In genomic region chr13:30338952-30339351, GRCh38 we compare ENCODE assay signal across 23 cellular contexts.
"Had no signal": no experiment of that assay in that cellular context is flagged by ENCODE, and none has a peak within 500 bp of the region (broad histone marks: within the 10 kb centered on the region; RNA-seq: fewer than 3 reads in every experiment).

No MANE protein-coding gene starts in this region.

- H2AFZ ChIP-seq: parathyroid adenoma had no signal

- H3K27me3 Mint-ChIP-seq: activated T-cell treated with anti-CD3 and anti-CD28 coated beads, Interleukin-2, amount 50 U/mL, for 24 hours; activated T-helper 17 cell treated with anti-CD3 and anti-CD28 coated beads, Interleukin-2, amount 50 U/mL, for 72 hours; natural killer cell treated with Interleukin-12 subunit alpha and Interleukin-12 subunit beta and Interleukin-15 and Interleukin-18, amount 100 ng/mL, for 72 hours; stimulated activated naive B cell treated with anti-CD40 and anti-IgM and Interleukin-4, amounts not matched to agents 10 μg/mL and 1 μg/mL and 100 μg/mL, for 72 hours had no signal

- H3K4me3 Mint-ChIP-seq: activated T-cell treated with anti-CD3 and anti-CD28 coated beads, Interleukin-2, amount 50 U/mL, for 24 hours; activated T-helper 17 cell treated with anti-CD3 and anti-CD28 coated beads, Interleukin-2, amount 50 U/mL, for 72 hours; natural killer cell treated with Interleukin-12 subunit alpha and Interleukin-12 subunit beta and Interleukin-15 and Interleukin-18, amount 100 ng/mL, for 72 hours; stimulated activated naive B cell treated with anti-CD40 and anti-IgM and Interleukin-4, amounts not matched to agents 10 μg/mL and 1 μg/mL and 100 μg/mL, for 72 hours; T-helper 1 cell treated with Interleukin-12 subunit alpha and Interleukin-12 subunit beta and Interleukin-4 antibody, amounts not matched to agents 30 μg/mL and 1 μg/mL, for 36 hours; WTC11 had no signal

- H3K9me3 ChIP-seq: gastrocnemius medialis, left lung, neutrophil had no signal

- H3K27ac Mint-ChIP-seq: activated naive CD4-positive, alpha-beta T cell treated with anti-CD3 and anti-CD28 coated beads, Interleukin-2, amount 50 U/mL, for 72 hours; activated T-cell treated with anti-CD3 and anti-CD28 coated beads, Interleukin-2, amount 50 U/mL, for 24 hours; activated T-helper 17 cell treated with anti-CD3 and anti-CD28 coated beads, Interleukin-2, amount 50 U/mL, for 72 hours; natural killer cell treated with Interleukin-12 subunit alpha and Interleukin-12 subunit beta and Interleukin-15 and Interleukin-18, amount 100 ng/mL, for 72 hours; stimulated activated naive B cell treated with anti-CD40 and anti-IgM and Interleukin-4, amounts not matched to agents 10 μg/mL and 1 μg/mL and 100 μg/mL, for 72 hours; T-helper 1 cell treated with Interleukin-12 subunit alpha and Interleukin-12 subunit beta and Interleukin-4 antibody, amounts not matched to agents 30 μg/mL and 1 μg/mL, for 36 hours; WTC11 had no signal

- H3K27me3 ChIP-seq: gastrocnemius medialis, left lung, neutrophil had no signal

- H3K4me1 ChIP-seq: parathyroid adenoma had no signal

- H3K9ac ChIP-seq: parathyroid adenoma had no signal

- FAIRE-seq: kidney had no signal

- H3K27ac ChIP-seq: left lung, neutrophil, parathyroid adenoma had no signal

- H3K79me2 ChIP-seq: parathyroid adenoma had no signal

- H3K4me3 ChIP-seq: gastrocnemius medialis, left lung, smooth muscle cell had no signal

- ATAC-seq: activated naive CD4-positive, alpha-beta T cell treated with anti-CD3 and anti-CD28 coated beads, Interleukin-2, amount 50 U/mL, for 72 hours; activated T-helper 17 cell treated with anti-CD3 and anti-CD28 coated beads, Interleukin-2, amount 50 U/mL, for 72 hours; gastrocnemius medialis; left lung; natural killer cell treated with Interleukin-12 subunit alpha and Interleukin-12 subunit beta and Interleukin-15 and Interleukin-18, amount 100 ng/mL, for 72 hours; sciatic nerve; stimulated activated naive B cell treated with anti-CD40 and anti-IgM and Interleukin-4, amounts not matched to agents 10 μg/mL and 1 μg/mL and 100 μg/mL, for 72 hours; WTC11 had no signal

- DNase-seq: activated CD4-positive, alpha-beta T cell treated with anti-CD3 and anti-CD28 coated beads, Interleukin-2, amount 50 U/mL, for 4 hours; activated CD8-positive, alpha-beta memory T cell treated with anti-CD3 and anti-CD28 coated beads for 24 hours; activated CD8-positive, alpha-beta memory T cell treated with anti-CD3 and anti-CD28 coated beads, Interleukin-2, amount 50 U/mL, for 4 hours; activated T-cell treated with anti-CD3 and anti-CD28 coated beads, Interleukin-2, amount 50 U/mL, for 24 hours; aorta; central memory CD4-positive, alpha-beta T cell; dermis blood vessel endothelial cell; effector CD8-positive, alpha-beta T cell; gastrocnemius medialis; head of caudate nucleus; kidney; left lung; stimulated activated CD4-positive, alpha-beta T cell treated with anti-CD3 and anti-CD28 coated beads, Interleukin-15, amount 100 ng/mL, for 24 hours; stimulated activated naive B cell treated with anti-CD40 and anti-IgM and Interleukin-4, amounts not matched to agents 10 μg/mL and 1 μg/mL and 100 μg/mL, for 72 hours had no signal

- H3K36me3 Mint-ChIP-seq: activated naive CD4-positive, alpha-beta T cell treated with anti-CD3 and anti-CD28 coated beads, Interleukin-2, amount 50 U/mL, for 72 hours; natural killer cell treated with Interleukin-12 subunit alpha and Interleukin-12 subunit beta and Interleukin-15 and Interleukin-18, amount 100 ng/mL, for 72 hours; stimulated activated naive B cell treated with anti-CD40 and anti-IgM and Interleukin-4, amounts not matched to agents 10 μg/mL and 1 μg/mL and 100 μg/mL, for 72 hours; WTC11 had no signal

- H3K36me3 ChIP-seq: gastrocnemius medialis, left lung, neutrophil had no signal

- H3K9me3 Mint-ChIP-seq: activated naive CD4-positive, alpha-beta T cell treated with anti-CD3 and anti-CD28 coated beads, Interleukin-2, amount 50 U/mL, for 72 hours; activated T-cell treated with anti-CD3 and anti-CD28 coated beads, Interleukin-2, amount 50 U/mL, for 24 hours; activated T-helper 17 cell treated with anti-CD3 and anti-CD28 coated beads, Interleukin-2, amount 50 U/mL, for 72 hours; natural killer cell treated with Interleukin-12 subunit alpha and Interleukin-12 subunit beta and Interleukin-15 and Interleukin-18, amount 100 ng/mL, for 72 hours; stimulated activated naive B cell treated with anti-CD40 and anti-IgM and Interleukin-4, amounts not matched to agents 10 μg/mL and 1 μg/mL and 100 μg/mL, for 72 hours; T-helper 1 cell treated with Interleukin-12 subunit alpha and Interleukin-12 subunit beta and Interleukin-4 antibody, amounts not matched to agents 30 μg/mL and 1 μg/mL, for 36 hours; WTC11 had no signal
